ENCODE assay signal across 20 cellular contexts in genomic region chr1:47963568-47963973, GRCh38. TPM values are rescaled to one million over a fixed set of nuclear protein-coding genes. Genes with fewer than 3 reads are reported as not detected.
A peak's percentile ranks its signal among the peaks of the same experiment; 100 is the strongest.
DNase-seq lines count a peak whose midpoint lies in the region; ATAC-seq and TF ChIP-seq lines count a peak whose summit lies in the region.
"Had no signal": no experiment of that assay in that cellular context is flagged by ENCODE, and none has a peak within 500 bp of the region (broad histone marks: within the 10 kb centered on the region; RNA-seq: fewer than 3 reads in every experiment).

No MANE protein-coding gene starts in this region.

- WGBS in sigmoid colon, 2 donors: 19 to 60% methylated on average over 7 of the region's 7 CpGs

- peak overlapping the region in 3 of 4 donors; percentile 25 to 62 (median 44) for H3K27ac ChIP-seq in sigmoid colon

- H3K27me3 Mint-ChIP-seq in chondrocyte (ENCODE audit: low read depth): peaks cover 13% of the 10 kb centered on the region
- H3K27me3 Mint-ChIP-seq in activated CD8-positive, alpha-beta T cell treated with anti-CD3 and anti-CD28 coated beads, Interleukin-2, amount 10 ng/mL, durations not matched to agents 7 days and 5 days (ENCODE audit: low read depth): peaks cover 9% of the 10 kb centered on the region
- H3K27me3 Mint-ChIP-seq in activated naive CD4-positive, alpha-beta T cell treated with anti-CD3 and anti-CD28 coated beads, Interleukin-2, amount 10 ng/mL, durations not matched to agents 7 days and 5 days: no peaks in the 10 kb centered on the region

- no peak for TF ChIP-seq CTCF in chondrocyte (IDR thresholded peaks at IDR 0.05)
- TF ChIP-seq CTCF in sigmoid colon (IDR thresholded peaks at IDR 0.05): no peak

- intact Hi-C loops in sigmoid colon (cut with DNase I): no loop called here

- H3K27me3 ChIP-seq in sigmoid colon: no peaks in the 10 kb centered on the region

- no peaks in the 10 kb centered on the region for H3K36me3 Mint-ChIP-seq in chondrocyte (ENCODE audit: low read depth)
- H3K36me3 Mint-ChIP-seq in activated CD8-positive, alpha-beta T cell treated with anti-CD3 and anti-CD28 coated beads, Interleukin-2, amount 10 ng/mL, durations not matched to agents 7 days and 5 days (ENCODE audit: low read depth): no peaks in the 10 kb centered on the region
- H3K36me3 Mint-ChIP-seq in activated naive CD4-positive, alpha-beta T cell treated with anti-CD3 and anti-CD28 coated beads, Interleukin-2, amount 10 ng/mL, durations not matched to agents 7 days and 5 days: no peaks in the 10 kb centered on the region
- H3K36me3 Mint-ChIP-seq: CD8-positive, alpha-beta memory T cell; natural killer cell treated with Interleukin-12 subunit alpha and Interleukin-12 subunit beta and Interleukin-15 and Interleukin-18, amount 100 ng/mL, for 72 hours had no signal

- H3K27ac Mint-ChIP-seq in chondrocyte (ENCODE audit: unreplicated experiment): peak overlapping the region; percentile 23
- no peak overlapping the region for H3K27ac Mint-ChIP-seq in activated CD8-positive, alpha-beta T cell treated with anti-CD3 and anti-CD28 coated beads, Interleukin-2, amount 10 ng/mL, durations not matched to agents 7 days and 5 days
- no peak overlapping the region for H3K27ac Mint-ChIP-seq in activated naive CD4-positive, alpha-beta T cell treated with anti-CD3 and anti-CD28 coated beads, Interleukin-2, amount 10 ng/mL, durations not matched to agents 7 days and 5 days
- H3K27ac Mint-ChIP-seq: activated naive CD8-positive, alpha-beta T cell treated with anti-CD3 and anti-CD28 coated beads, Interleukin-2, amount 50 U/mL, for 24 hours; natural killer cell treated with Interleukin-12 subunit alpha and Interleukin-12 subunit beta and Interleukin-15 and Interleukin-18, amount 100 ng/mL, for 72 hours had no signal

- peaks cover 4% of the 10 kb centered on the region for H3K9me3 Mint-ChIP-seq in chondrocyte (ENCODE audit: low read depth)
- no peaks in the 10 kb centered on the region for H3K9me3 Mint-ChIP-seq in activated CD8-positive, alpha-beta T cell treated with anti-CD3 and anti-CD28 coated beads, Interleukin-2, amount 10 ng/mL, durations not matched to agents 7 days and 5 days (ENCODE audit: insufficient read depth)
- no peaks in the 10 kb centered on the region for H3K9me3 Mint-ChIP-seq in activated naive CD4-positive, alpha-beta T cell treated with anti-CD3 and anti-CD28 coated beads, Interleukin-2, amount 10 ng/mL, durations not matched to agents 7 days and 5 days
- H3K9me3 Mint-ChIP-seq: activated naive CD8-positive, alpha-beta T cell treated with anti-CD3 and anti-CD28 coated beads, Interleukin-2, amount 50 U/mL, for 24 hours; natural killer cell treated with Interleukin-12 subunit alpha and Interleukin-12 subunit beta and Interleukin-15 and Interleukin-18, amount 100 ng/mL, for 72 hours had no signal

- H3K4me1 Mint-ChIP-seq in chondrocyte (ENCODE audit: low read depth): peaks cover 12% of the 10 kb centered on the region
- H3K4me1 Mint-ChIP-seq in activated CD8-positive, alpha-beta T cell treated with anti-CD3 and anti-CD28 coated beads, Interleukin-2, amount 10 ng/mL, durations not matched to agents 7 days and 5 days (ENCODE audit: low read depth): no peaks in the 10 kb centered on the region
- no peaks in the 10 kb centered on the region for H3K4me1 Mint-ChIP-seq in activated naive CD4-positive, alpha-beta T cell treated with anti-CD3 and anti-CD28 coated beads, Interleukin-2, amount 10 ng/mL, durations not matched to agents 7 days and 5 days
- H3K4me1 Mint-ChIP-seq: activated naive CD8-positive, alpha-beta T cell treated with anti-CD3 and anti-CD28 coated beads, Interleukin-2, amount 50 U/mL, for 24 hours; CD8-positive, alpha-beta memory T cell had no signal

- peak; percentile 86 for ATAC-seq in left lobe of liver
- ATAC-seq in GM18520 (IDR thresholded peaks at IDR 0.05; ENCODE audit: unreplicated experiment): no peak
- ATAC-seq in activated CD8-positive, alpha-beta T cell treated with anti-CD3 and anti-CD28 coated beads, Interleukin-2, amount 10 ng/mL, durations not matched to agents 7 days and 5 days: no peak
- ATAC-seq in HG02938 (IDR thresholded peaks at IDR 0.05; ENCODE audit: unreplicated experiment): no peak
- ATAC-seq: activated naive CD8-positive, alpha-beta T cell treated with anti-CD3 and anti-CD28 coated beads, Interleukin-2, amount 50 U/mL, for 24 hours had no signal

- POLR2A ChIA-PET in activated CD8-positive, alpha-beta T cell treated with anti-CD3 and anti-CD28 coated beads, Interleukin-2, amount 10 ng/mL, durations not matched to agents 7 days and 5 days (lab: Charles Lee): no interaction called here

- CTCF ChIA-PET in activated CD8-positive, alpha-beta T cell treated with anti-CD3 and anti-CD28 coated beads, Interleukin-2, amount 10 ng/mL, durations not matched to agents 7 days and 5 days (lab: Charles Lee): no interaction called here
- CTCF ChIA-PET in activated naive CD4-positive, alpha-beta T cell treated with anti-CD3 and anti-CD28 coated beads, Interleukin-2, amount 10 ng/mL, durations not matched to agents 7 days and 5 days (lab: Charles Lee): no interaction called here

- peaks cover 0 to 24% (median 20%) of the 10 kb centered on the region in 4 donors for H3K4me1 ChIP-seq in sigmoid colon

- TF ChIP-seq POLR2A in sigmoid colon (IDR thresholded peaks at IDR 0.05): no peak

- peak in 2 of 4 donors; percentile 20 to 89 for TF ChIP-seq EP300 in sigmoid colon (IDR thresholded peaks at IDR 0.05)

- H3K9me3 ChIP-seq in sigmoid colon: no peaks in the 10 kb centered on the region

- no peak overlapping the region for H3K4me3 ChIP-seq in sigmoid colon
- H3K4me3 ChIP-seq: lung had no signal

- H3K36me3 ChIP-seq in sigmoid colon: no peaks in the 10 kb centered on the region
- H3K36me3 ChIP-seq: WERI-Rb-1 had no signal

- DNase-seq in NCI-H2171 (lab: John Stamatoyannopoulos, UW): peak; percentile 3
- DNase-seq in chondrocyte (ENCODE audit: low spot score): no peak
- peak; percentile 92 for DNase-seq in left lobe of liver (ENCODE audit: low spot score)
- peak; percentile 74 for DNase-seq in sigmoid colon
- no peak for DNase-seq in activated CD8-positive, alpha-beta T cell treated with anti-CD3 and anti-CD28 coated beads, Interleukin-2, amount 10 ng/mL, durations not matched to agents 7 days and 5 days
- DNase-seq in activated naive CD4-positive, alpha-beta T cell treated with anti-CD3 and anti-CD28 coated beads, Interleukin-2, amount 10 ng/mL, durations not matched to agents 7 days and 5 days: no peak
- DNase-seq: activated CD8-positive, alpha-beta memory T cell treated with anti-CD3 and anti-CD28 coated beads for 24 hours; activated naive CD8-positive, alpha-beta T cell treated with anti-CD3 and anti-CD28 coated beads, Interleukin-2, amount 50 U/mL, for 24 hours; CD8-positive, alpha-beta memory T cell; foreskin melanocyte; retina; SHP77; T-helper 1 cell had no signal

- H3K4me3 Mint-ChIP-seq in chondrocyte (ENCODE audit: unreplicated experiment): no peak overlapping the region
- no peak overlapping the region for H3K4me3 Mint-ChIP-seq in activated CD8-positive, alpha-beta T cell treated with anti-CD3 and anti-CD28 coated beads, Interleukin-2, amount 10 ng/mL, durations not matched to agents 7 days and 5 days
- no peak overlapping the region for H3K4me3 Mint-ChIP-seq in activated naive CD4-positive, alpha-beta T cell treated with anti-CD3 and anti-CD28 coated beads, Interleukin-2, amount 10 ng/mL, durations not matched to agents 7 days and 5 days
- H3K4me3 Mint-ChIP-seq: activated naive CD8-positive, alpha-beta T cell treated with anti-CD3 and anti-CD28 coated beads, Interleukin-2, amount 50 U/mL, for 24 hours; CD8-positive, alpha-beta memory T cell; natural killer cell treated with Interleukin-12 subunit alpha and Interleukin-12 subunit beta and Interleukin-15 and Interleukin-18, amount 100 ng/mL, for 72 hours had no signal

RNA-seq across cellular contexts. Expression of gene TRABD2B, which starts 33.6 kb away (rescaled TPM):
- total RNA-seq in chondrocyte (0.44 to 0.90 TPM (median 0.68 TPM) in 3 replicates), left lobe of liver (15.1 TPM), sigmoid colon (1 to 10 TPM in 2 of 4 donors, under 1 TPM in 2; 0.66 to 1.4 (median 1.0) TPM)
- polyA plus RNA-seq in sigmoid colon: 1 to 10 TPM in 1 of 3 donors, under 1 TPM in 1, not detected in 1; 0.63 to 1.8 TPM
- total RNA-seq in activated CD8-positive, alpha-beta T cell treated with anti-CD3 and anti-CD28 coated beads, Interleukin-2, amount 10 ng/mL, durations not matched to agents 7 days and 5 days: not detected
- total RNA-seq: CD8-positive, alpha-beta memory T cell; Daoy; HT1080; natural killer cell treated with Interleukin-12 subunit alpha and Interleukin-12 subunit beta and Interleukin-15 and Interleukin-18, amount 100 ng/mL, for 72 hours had no signal
- polyA plus RNA-seq: CD8-positive, alpha-beta memory T cell had no signal

Comparison
In these comparisons a context has a peak if more than half of its experiments do, and no peak if none do; other contexts are left out.
1. DNase-seq: peak in NCI-H2171 (single experiment), left lobe of liver (single experiment) and sigmoid colon (single experiment); none in chondrocyte (single experiment), activated CD8-positive, alpha-beta T cell treated with anti-CD3 and anti-CD28 coated beads, Interleukin-2, amount 10 ng/mL, durations not matched to agents 7 days and 5 days (single experiment) and activated naive CD4-positive, alpha-beta T cell treated with anti-CD3 and anti-CD28 coated beads, Interleukin-2, amount 10 ng/mL, durations not matched to agents 7 days and 5 days (single experiment).